25 cellular contexts compared by ENCODE assay signal in the genomic region with DNA sequence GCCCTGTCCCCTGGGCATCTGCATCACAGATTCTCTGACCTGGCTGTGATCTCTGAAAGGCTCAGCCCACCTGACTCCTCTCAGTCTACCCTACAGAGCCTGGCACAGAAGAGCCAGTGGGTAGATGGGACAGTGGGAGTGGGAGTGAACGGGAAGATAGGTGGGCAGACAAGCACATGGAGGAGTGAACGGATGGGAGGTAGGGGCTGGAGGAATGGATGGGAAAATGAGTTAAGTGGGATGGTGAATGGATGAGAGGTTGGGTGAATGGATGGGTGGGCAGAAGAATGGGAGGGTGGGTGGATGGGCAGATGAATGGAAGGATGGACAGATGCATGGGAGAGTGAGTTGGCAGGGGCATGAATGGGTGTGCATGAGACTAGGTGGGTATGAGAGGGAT. TPM values are rescaled to one million over a fixed set of nuclear protein-coding genes. Genes with fewer than 3 reads are reported as not detected.
A peak's percentile ranks its signal among the peaks of the same experiment; 100 is the strongest.
DNase-seq lines count a peak whose midpoint lies in the region; ATAC-seq, FAIRE-seq and TF ChIP-seq lines count a peak whose summit lies in the region.
"Had no signal": no experiment of that assay in that cellular context is flagged by ENCODE, and none has a peak within 500 bp of the region (broad histone marks: within the 10 kb centered on the region; RNA-seq: fewer than 3 reads in every experiment).

No MANE protein-coding gene starts in this region.

- H3K4me1 ChIP-seq in pancreas, result peaks cover 0 to 6% (median 0%) of the 10 kb centered on the region in 3 donors

- no peak for DNase-seq in activated T-cell treated with anti-CD3 and anti-CD28 coated beads, Interleukin-2, amount 50 U/mL, for 72 hours
- DNase-seq in activated T-cell treated with anti-CD3 and anti-CD28 coated beads, Interleukin-2, amount 50 U/mL, for 4 hours, result no peak
- DNase-seq in HFFc6, result no peak
- no peak for DNase-seq in chondrocyte (ENCODE audit: low spot score)
- no peak for DNase-seq in stimulated activated effector memory CD8-positive, alpha-beta T cell treated with anti-CD3 and anti-CD28 coated beads, Interleukin-12 subunit alpha, Interleukin-12 subunit beta, amount 100 ng/mL, for 72 hours (ENCODE audit: low spot score in 2 of 2)
- no peak for DNase-seq in OCI-M2 (lab: John Stamatoyannopoulos, UW; ENCODE audit: unreplicated experiment)
- no peak for DNase-seq in pancreas
- DNase-seq: ACHN; activated gamma-delta T cell treated with Interleukin-2 at 50 U/mL for 16 hours; COR-L47; erythroblast; NCI-H2081; NCI-H524; occipital lobe; right cardiac atrium; stimulated activated naive CD4-positive, alpha-beta T cell treated with Interleukin-2 at 50 U/mL for 16 hours; trophoblast cell had no signal

- H3K4me3 Mint-ChIP-seq in activated T-cell treated with anti-CD3 and anti-CD28 coated beads, Interleukin-2, amount 50 U/mL, for 72 hours, result peak overlapping the region in 1 of 2 donors; percentile 10
- H3K4me3 Mint-ChIP-seq in activated T-cell treated with anti-CD3 and anti-CD28 coated beads, Interleukin-2, amount 50 U/mL, for 4 hours, result no peak overlapping the region
- H3K4me3 Mint-ChIP-seq in HFFc6 (no peak overlapping the region), chondrocyte (ENCODE audit: unreplicated experiment) (no peak overlapping the region)
- H3K4me3 Mint-ChIP-seq in stimulated activated effector memory CD8-positive, alpha-beta T cell treated with anti-CD3 and anti-CD28 coated beads, Interleukin-12 subunit alpha, Interleukin-12 subunit beta, amount 100 ng/mL, for 72 hours, result peak overlapping the region; percentile 55

- ATAC-seq in activated T-cell treated with anti-CD3 and anti-CD28 coated beads, Interleukin-2, amount 50 U/mL, for 72 hours (replicated peaks in 1 of 2), result no peak
- ATAC-seq in activated T-cell treated with anti-CD3 and anti-CD28 coated beads, Interleukin-2, amount 50 U/mL, for 4 hours, result no peak
- ATAC-seq in stimulated activated effector memory CD8-positive, alpha-beta T cell treated with anti-CD3 and anti-CD28 coated beads, Interleukin-12 subunit alpha, Interleukin-12 subunit beta, amount 100 ng/mL, for 72 hours, result no peak
- ATAC-seq in GM19455 (IDR thresholded peaks at IDR 0.05; ENCODE audit: unreplicated experiment) (no peak), pancreas (no peak)
- ATAC-seq: gastroesophageal sphincter, right cardiac atrium had no signal

- H3K27ac ChIP-seq in pancreas, result no peak overlapping the region
- H3K27ac ChIP-seq: coronary artery, HL-60, RWPE1 had no signal

- TF ChIP-seq CTCF in HFFc6 (IDR thresholded peaks at IDR 0.05) (no peak), chondrocyte (IDR thresholded peaks at IDR 0.05) (no peak), pancreas (IDR thresholded peaks at IDR 0.05) (no peak)

- no peaks in the 10 kb centered on the region for H3K9me3 ChIP-seq in pancreas
- H3K9me3 ChIP-seq: gastroesophageal sphincter had no signal

- H3K27me3 ChIP-seq in pancreas, result no peaks in the 10 kb centered on the region
- H3K27me3 ChIP-seq: gastroesophageal sphincter had no signal

- 86 to 93% methylated on average over 2 of the region's 2 CpGs for WGBS in pancreas, 2 donors

- H3K4me3 ChIP-seq in pancreas, result no peak overlapping the region
- H3K4me3 ChIP-seq: coronary artery, gastroesophageal sphincter had no signal

- no peak for FAIRE-seq in pancreas (lab: Jason Lieb, UNC)
- FAIRE-seq: H1 had no signal

- H3K36me3 Mint-ChIP-seq in activated T-cell treated with anti-CD3 and anti-CD28 coated beads, Interleukin-2, amount 50 U/mL, for 72 hours (ENCODE audit: insufficient read depth in 2 of 2), result peaks cover 5% of the 10 kb centered on the region in 2 donors
- peaks cover 14% of the 10 kb centered on the region for H3K36me3 Mint-ChIP-seq in activated T-cell treated with anti-CD3 and anti-CD28 coated beads, Interleukin-2, amount 50 U/mL, for 4 hours (ENCODE audit: insufficient read depth)
- H3K36me3 Mint-ChIP-seq in HFFc6 (ENCODE audit: low read depth), result peaks cover 10% of the 10 kb centered on the region; the same call in 1 of the 2 replicates
- peaks cover 6% of the 10 kb centered on the region for H3K36me3 Mint-ChIP-seq in chondrocyte (ENCODE audit: low read depth)
- H3K36me3 Mint-ChIP-seq in stimulated activated effector memory CD8-positive, alpha-beta T cell treated with anti-CD3 and anti-CD28 coated beads, Interleukin-12 subunit alpha, Interleukin-12 subunit beta, amount 100 ng/mL, for 72 hours, result peaks cover 72% of the 10 kb centered on the region

- peaks cover 84% of the 10 kb centered on the region for H3K4me1 Mint-ChIP-seq in activated T-cell treated with anti-CD3 and anti-CD28 coated beads, Interleukin-2, amount 50 U/mL, for 72 hours (ENCODE audit: low read depth)
- peaks cover 85% of the 10 kb centered on the region for H3K4me1 Mint-ChIP-seq in activated T-cell treated with anti-CD3 and anti-CD28 coated beads, Interleukin-2, amount 50 U/mL, for 4 hours (ENCODE audit: low read depth)
- peaks cover 39% of the 10 kb centered on the region for H3K4me1 Mint-ChIP-seq in HFFc6 (ENCODE audit: low read depth)
- H3K4me1 Mint-ChIP-seq in chondrocyte (ENCODE audit: low read depth), result peaks cover 33% of the 10 kb centered on the region
- H3K4me1 Mint-ChIP-seq in stimulated activated effector memory CD8-positive, alpha-beta T cell treated with anti-CD3 and anti-CD28 coated beads, Interleukin-12 subunit alpha, Interleukin-12 subunit beta, amount 100 ng/mL, for 72 hours, result peaks cover 80% of the 10 kb centered on the region

- H3K36me3 ChIP-seq in pancreas, result no peaks in the 10 kb centered on the region
- H3K36me3 ChIP-seq: gastroesophageal sphincter had no signal

- intact Hi-C loops in pancreas (cut with DNase I), result no loop called here

- H3K27ac Mint-ChIP-seq in activated T-cell treated with anti-CD3 and anti-CD28 coated beads, Interleukin-2, amount 50 U/mL, for 72 hours, result peak overlapping the region; percentile 38
- H3K27ac Mint-ChIP-seq in HFFc6 (peak overlapping the region; percentile 31; the same call in 1 of the 2 replicates), chondrocyte (ENCODE audit: unreplicated experiment) (peak overlapping the region; percentile 60)
- peak overlapping the region; percentile 92 for H3K27ac Mint-ChIP-seq in stimulated activated effector memory CD8-positive, alpha-beta T cell treated with anti-CD3 and anti-CD28 coated beads, Interleukin-12 subunit alpha, Interleukin-12 subunit beta, amount 100 ng/mL, for 72 hours

- no peaks in the 10 kb centered on the region for H3K27me3 Mint-ChIP-seq in activated T-cell treated with anti-CD3 and anti-CD28 coated beads, Interleukin-2, amount 50 U/mL, for 72 hours (ENCODE audit: low read depth)
- H3K27me3 Mint-ChIP-seq in activated T-cell treated with anti-CD3 and anti-CD28 coated beads, Interleukin-2, amount 50 U/mL, for 4 hours (ENCODE audit: low read depth), result no peaks in the 10 kb centered on the region
- peaks cover 3% of the 10 kb centered on the region for H3K27me3 Mint-ChIP-seq in HFFc6 (ENCODE audit: insufficient read depth)
- H3K27me3 Mint-ChIP-seq in chondrocyte (ENCODE audit: low read depth), result no peaks in the 10 kb centered on the region

- no peaks in the 10 kb centered on the region for H3K9me3 Mint-ChIP-seq in activated T-cell treated with anti-CD3 and anti-CD28 coated beads, Interleukin-2, amount 50 U/mL, for 72 hours
- H3K9me3 Mint-ChIP-seq in activated T-cell treated with anti-CD3 and anti-CD28 coated beads, Interleukin-2, amount 50 U/mL, for 4 hours, result no peaks in the 10 kb centered on the region
- H3K9me3 Mint-ChIP-seq in HFFc6 (no peaks in the 10 kb centered on the region), chondrocyte (ENCODE audit: low read depth) (no peaks in the 10 kb centered on the region)
- no peaks in the 10 kb centered on the region for H3K9me3 Mint-ChIP-seq in stimulated activated effector memory CD8-positive, alpha-beta T cell treated with anti-CD3 and anti-CD28 coated beads, Interleukin-12 subunit alpha, Interleukin-12 subunit beta, amount 100 ng/mL, for 72 hours

RNA-seq across cellular contexts. Expression of gene STK10, which starts 18.8 kb away (rescaled TPM):
- 100 to 1,000 TPM; 126 to 134 TPM for total RNA-seq in activated T-cell treated with anti-CD3 and anti-CD28 coated beads, Interleukin-2, amount 50 U/mL, for 72 hours
- total RNA-seq in activated T-cell treated with anti-CD3 and anti-CD28 coated beads, Interleukin-2, amount 50 U/mL, for 4 hours, result 10 to 100 TPM; 62.1 to 79.0 (median 72.6) TPM
- 10 to 100 TPM; 39.8 to 51.6 (median 47.5) TPM for total RNA-seq in HFFc6 (2021; fragmentation: NEBNext Ultra II Directional; extraction: Animal tissue kit (Norgen Biotek cat#: 25700))
- 32.9 to 52.7 TPM (median 45.9 TPM) in 3 replicates for total RNA-seq in chondrocyte
- total RNA-seq in pancreas, result 10 to 100 TPM in 2 of 6 donors, 1 to 10 TPM in 4; 4.1 to 16.3 (median 6.3) TPM
- 1 to 10 TPM; 7.9 to 9.2 TPM for polyA plus RNA-seq in pancreas

RNA-seq across cellular contexts. Expression of gene EFCAB9, which starts 24.8 kb away (rescaled TPM):
- total RNA-seq in activated T-cell treated with anti-CD3 and anti-CD28 coated beads, Interleukin-2, amount 50 U/mL, for 72 hours, result not detected
- not detected for total RNA-seq in activated T-cell treated with anti-CD3 and anti-CD28 coated beads, Interleukin-2, amount 50 U/mL, for 4 hours
- total RNA-seq in HFFc6 (2021; fragmentation: NEBNext Ultra II Directional; extraction: Animal tissue kit (Norgen Biotek cat#: 25700)), result not detected
- total RNA-seq in chondrocyte, result not detected in 3 replicates
- not detected for total RNA-seq in pancreas
- polyA plus RNA-seq in pancreas, result not detected
- total RNA-seq: activated CD8-positive, alpha-beta memory T cell treated with anti-CD3 and anti-CD28 coated beads for 36 hours; Daoy; gastroesophageal sphincter; H1; occipital lobe; right cardiac atrium had no signal
- polyA plus RNA-seq: H1, right cardiac atrium had no signal

Comparison
In these comparisons a context has a peak if more than half of its experiments do, and no peak if none do; other contexts are left out.
1. H3K27ac Mint-ChIP-seq: peak in every context shown above with its lines; median percentile 92 in stimulated activated effector memory CD8-positive, alpha-beta T cell treated with anti-CD3 and anti-CD28 coated beads, Interleukin-12 subunit alpha, Interleukin-12 subunit beta, amount 100 ng/mL, for 72 hours; 60 in chondrocyte; 38 in activated T-cell treated with anti-CD3 and anti-CD28 coated beads, Interleukin-2, amount 50 U/mL, for 72 hours; 31 in HFFc6.